ENCODE assay signal across 18 cellular contexts in the genomic region with DNA sequence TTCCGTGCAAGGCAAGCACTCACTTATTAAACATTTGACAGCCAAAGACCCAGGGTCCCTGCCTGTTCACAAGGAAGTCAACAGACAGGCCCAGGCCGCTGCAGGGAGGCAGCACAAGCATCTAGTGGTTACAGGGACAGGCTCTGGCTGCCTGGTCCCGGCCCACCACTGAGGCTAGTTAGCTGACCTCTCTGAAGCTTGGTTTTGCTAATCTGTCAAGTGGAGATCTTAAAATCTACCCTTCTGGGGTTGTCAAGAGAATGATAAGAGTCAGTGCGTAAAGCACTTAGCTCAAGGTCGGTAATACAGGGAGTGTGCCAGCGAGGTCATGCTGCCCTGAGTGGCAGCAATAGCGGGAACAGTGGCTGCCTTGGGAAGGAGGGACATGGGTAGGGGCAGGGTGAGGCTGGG.
"Had no signal": no experiment of that assay in that cellular context is flagged by ENCODE, and none has a peak within 500 bp of the region (broad histone marks: within the 10 kb centered on the region; RNA-seq: fewer than 3 reads in every experiment).

No MANE protein-coding gene starts in this region.

- H3K27ac ChIP-seq: ascending aorta, gastrocnemius medialis, thyroid gland had no signal

- H3K27me3 Mint-ChIP-seq: stimulated activated naive B cell treated with anti-CD40 and anti-IgM and Interleukin-4, amounts not matched to agents 10 μg/mL and 1 μg/mL and 100 μg/mL, for 72 hours had no signal

- ATAC-seq: activated CD4-positive, CD25-positive, alpha-beta regulatory T cell treated with anti-CD3 and anti-CD28 coated beads, Interleukin-2, amount 50 U/mL, for 24 hours; gastrocnemius medialis; stimulated activated naive B cell treated with anti-CD40 and anti-IgM and Interleukin-4, amounts not matched to agents 10 μg/mL and 1 μg/mL and 100 μg/mL, for 72 hours had no signal

- H3K4me3 ChIP-seq: ascending aorta, breast epithelium, gastrocnemius medialis, lung, thyroid gland had no signal

- H3K36me3 ChIP-seq: ascending aorta, breast epithelium, gastrocnemius medialis, thyroid gland had no signal

- DNase-seq: activated CD8-positive, alpha-beta memory T cell treated with anti-CD3 and anti-CD28 coated beads for 24 hours; activated CD8-positive, alpha-beta memory T cell treated with anti-CD3 and anti-CD28 coated beads, Interleukin-2, amount 50 U/mL, for 48 hours; activated effector memory CD4-positive, alpha-beta T cell treated with Interleukin-2 at 50 U/mL for 16 hours; activated naive CD4-positive, alpha-beta T cell treated with anti-CD3 and anti-CD28 coated beads, Interleukin-2, amount 50 U/mL, for 16 hours; cerebellar nuclear complex; effector CD4-positive, alpha-beta T cell; gastrocnemius medialis; head of caudate nucleus; immature natural killer cell; kidney glomerular epithelial cell; stimulated activated naive B cell treated with anti-CD40 and anti-IgM and Interleukin-4, amounts not matched to agents 10 μg/mL and 1 μg/mL and 100 μg/mL, for 72 hours; T1000; thyroid gland had no signal

- H3K27me3 ChIP-seq: ascending aorta, breast epithelium, thyroid gland had no signal

- H3K9me3 ChIP-seq: ascending aorta, breast epithelium, gastrocnemius medialis, thyroid gland had no signal

- H3K9me3 Mint-ChIP-seq: immature natural killer cell, mesothelial cell of epicardium had no signal

- H3K36me3 Mint-ChIP-seq: immature natural killer cell; mesothelial cell of epicardium; stimulated activated naive B cell treated with anti-CD40 and anti-IgM and Interleukin-4, amounts not matched to agents 10 μg/mL and 1 μg/mL and 100 μg/mL, for 72 hours had no signal

- H3K4me3 Mint-ChIP-seq: immature natural killer cell; mesothelial cell of epicardium; stimulated activated naive B cell treated with anti-CD40 and anti-IgM and Interleukin-4, amounts not matched to agents 10 μg/mL and 1 μg/mL and 100 μg/mL, for 72 hours had no signal

- H3K27ac Mint-ChIP-seq: immature natural killer cell; mesothelial cell of epicardium; stimulated activated naive B cell treated with anti-CD40 and anti-IgM and Interleukin-4, amounts not matched to agents 10 μg/mL and 1 μg/mL and 100 μg/mL, for 72 hours had no signal
